1 cellular context compared by ENCODE assay signal in the genomic region with DNA sequence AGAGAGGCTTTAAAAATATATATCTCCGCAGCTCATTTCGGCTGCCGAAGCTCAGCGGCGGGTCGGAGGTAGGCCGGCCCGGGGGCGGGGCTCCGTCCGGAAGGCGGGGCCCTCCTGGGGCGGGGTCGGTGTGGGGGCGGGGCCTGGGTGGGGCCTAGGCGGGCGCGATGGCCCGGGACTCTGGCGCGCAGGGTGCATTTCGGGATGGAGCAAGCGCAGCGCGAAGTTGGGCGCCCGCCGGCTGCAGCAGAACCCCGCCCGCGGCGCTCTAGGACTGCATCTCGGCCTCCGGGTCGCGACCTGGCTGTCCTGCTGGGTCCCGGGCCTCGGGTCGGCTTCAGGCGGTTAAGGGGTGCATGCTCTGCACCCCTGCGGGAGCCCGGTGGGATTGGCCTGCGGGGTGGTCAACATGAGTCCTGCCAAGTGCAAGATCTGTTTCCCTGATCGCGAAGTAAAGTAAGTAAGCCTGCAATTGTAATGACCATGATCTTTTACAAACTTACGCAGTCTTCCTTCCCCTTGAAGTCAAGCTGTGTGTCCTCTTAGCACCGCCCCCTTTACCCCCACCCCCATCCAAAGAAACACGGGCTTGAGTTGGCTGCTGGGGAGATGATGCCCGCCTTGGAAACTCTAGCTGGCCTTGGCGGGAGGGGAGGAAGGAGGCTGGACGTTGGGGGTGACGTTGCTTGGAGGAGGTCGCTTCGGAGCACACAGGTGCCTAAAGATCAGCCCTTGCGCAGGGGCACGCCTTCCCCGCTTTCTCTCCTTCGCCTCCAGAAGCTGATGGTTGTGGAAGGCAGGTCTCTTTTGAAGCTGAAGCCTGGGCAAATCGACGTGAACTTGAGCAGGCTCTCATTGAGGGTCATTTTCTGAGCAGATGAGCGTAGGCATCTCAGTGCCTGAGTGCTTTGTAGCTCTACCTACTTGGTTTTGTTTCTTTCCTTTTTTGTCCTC.
TF ChIP-seq lines count a peak whose summit lies in the region.

No MANE protein-coding gene starts in this region.

TF ChIP-seq in GM12878, 131 proteins besides CTCF, POLR2A, EP300 and RAD21 (continued from another document):
- TF ChIP-seq, protein P1, sequence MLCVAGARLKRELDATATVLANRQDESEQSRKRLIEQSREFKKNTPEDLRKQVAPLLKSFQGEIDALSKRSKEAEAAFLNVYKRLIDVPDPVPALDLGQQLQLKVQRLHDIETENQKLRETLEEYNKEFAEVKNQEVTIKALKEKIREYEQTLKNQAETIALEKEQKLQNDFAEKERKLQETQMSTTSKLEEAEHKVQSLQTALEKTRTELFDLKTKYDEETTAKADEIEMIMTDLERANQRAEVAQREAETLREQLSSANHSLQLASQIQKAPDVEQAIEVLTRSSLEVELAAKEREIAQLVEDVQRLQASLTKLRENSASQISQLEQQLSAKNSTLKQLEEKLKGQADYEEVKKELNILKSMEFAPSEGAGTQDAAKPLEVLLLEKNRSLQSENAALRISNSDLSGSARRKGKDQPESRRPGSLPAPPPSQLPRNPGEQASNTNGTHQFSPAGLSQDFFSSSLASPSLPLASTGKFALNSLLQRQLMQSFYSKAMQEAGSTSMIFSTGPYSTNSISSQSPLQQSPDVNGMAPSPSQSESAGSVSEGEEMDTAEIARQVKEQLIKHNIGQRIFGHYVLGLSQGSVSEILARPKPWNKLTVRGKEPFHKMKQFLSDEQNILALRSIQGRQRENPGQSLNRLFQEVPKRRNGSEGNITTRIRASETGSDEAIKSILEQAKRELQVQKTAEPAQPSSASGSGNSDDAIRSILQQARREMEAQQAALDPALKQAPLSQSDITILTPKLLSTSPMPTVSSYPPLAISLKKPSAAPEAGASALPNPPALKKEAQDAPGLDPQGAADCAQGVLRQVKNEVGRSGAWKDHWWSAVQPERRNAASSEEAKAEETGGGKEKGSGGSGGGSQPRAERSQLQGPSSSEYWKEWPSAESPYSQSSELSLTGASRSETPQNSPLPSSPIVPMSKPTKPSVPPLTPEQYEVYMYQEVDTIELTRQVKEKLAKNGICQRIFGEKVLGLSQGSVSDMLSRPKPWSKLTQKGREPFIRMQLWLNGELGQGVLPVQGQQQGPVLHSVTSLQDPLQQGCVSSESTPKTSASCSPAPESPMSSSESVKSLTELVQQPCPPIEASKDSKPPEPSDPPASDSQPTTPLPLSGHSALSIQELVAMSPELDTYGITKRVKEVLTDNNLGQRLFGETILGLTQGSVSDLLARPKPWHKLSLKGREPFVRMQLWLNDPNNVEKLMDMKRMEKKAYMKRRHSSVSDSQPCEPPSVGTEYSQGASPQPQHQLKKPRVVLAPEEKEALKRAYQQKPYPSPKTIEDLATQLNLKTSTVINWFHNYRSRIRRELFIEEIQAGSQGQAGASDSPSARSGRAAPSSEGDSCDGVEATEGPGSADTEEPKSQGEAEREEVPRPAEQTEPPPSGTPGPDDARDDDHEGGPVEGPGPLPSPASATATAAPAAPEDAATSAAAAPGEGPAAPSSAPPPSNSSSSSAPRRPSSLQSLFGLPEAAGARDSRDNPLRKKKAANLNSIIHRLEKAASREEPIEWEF (IDR thresholded peaks at IDR 0.05; ENCODE audit: insufficient replicate concordance, low read depth, low read length), result no peak
- TF ChIP-seq NBN (IDR thresholded peaks at IDR 0.05) (no peak), SIN3A (IDR thresholded peaks at IDR 0.05; ENCODE audit: low read depth, low read length) (no peak), FOS (IDR thresholded peaks at IDR 0.05; ENCODE audit: borderline replicate concordance, extremely low read depth, insufficient read length) (no peak), NR2F1 (conservative IDR thresholded peaks at IDR 0.05) (no peak), TBL1XR1 (IDR thresholded peaks at IDR 0.05; ENCODE audit: low read depth, low read length) (no peak), STAT1 (conservative IDR thresholded peaks at IDR 0.05) (no peak), BRCA1 (IDR thresholded peaks at IDR 0.05; ENCODE audit: low read depth, low read length) (no peak), NR2C1 (IDR thresholded peaks at IDR 0.05) (no peak), LARP7 (IDR thresholded peaks at IDR 0.05) (no peak)
